In genomic region chr4:75235359-75235951, GRCh38 we compare ENCODE assay signal across 1 cellular context.
TF ChIP-seq lines count a peak whose summit lies in the region.

No MANE protein-coding gene starts in this region.

TF ChIP-seq in GM12878, 131 proteins besides CTCF, POLR2A, EP300 and RAD21 (continued from another document and continues in another):
- TF ChIP-seq BHLHE40 (IDR thresholded peaks at IDR 0.05; ENCODE audit: borderline replicate concordance in 1 of 2, low read depth in 2 of 2, low read length in 1 of 2): 0 out of 4 replicates have a peak, but pooled peaks of 1 of the 2 experiments have one; percentile 14
- TF ChIP-seq CHD1 (IDR thresholded peaks at IDR 0.05; ENCODE audit: low read depth, low read length): no peak
- TF ChIP-seq TARDBP (IDR thresholded peaks at IDR 0.05; ENCODE audit: borderline replicate concordance): no peak
- TF ChIP-seq MYC (IDR thresholded peaks at IDR 0.05; ENCODE audit: insufficient read depth, insufficient read length, insufficient replicate concordance, low read length, severe bottlenecking): no peak
- no peak for TF ChIP-seq KLF5 (IDR thresholded peaks at IDR 0.05; ENCODE audit: partially characterized antibody)
- TF ChIP-seq DPF2 (IDR thresholded peaks at IDR 0.05): no peak
- peak; percentile 53; the same call in 1 of the 2 replicates for TF ChIP-seq MTA2 (IDR thresholded peaks at IDR 0.05; ENCODE audit: low read depth)
- no peak for TF ChIP-seq SMAD1 (IDR thresholded peaks at IDR 0.05; ENCODE audit: low read depth, partially characterized antibody)
- 0 out of 2 replicates have a peak, but pooled peaks have one; percentile 18 for TF ChIP-seq RELB (IDR thresholded peaks at IDR 0.05; ENCODE audit: low read depth)
- TF ChIP-seq NFXL1 (IDR thresholded peaks at IDR 0.05; ENCODE audit: borderline replicate concordance): no peak
- no peak for TF ChIP-seq IKZF1 (conservative IDR thresholded peaks at IDR 0.05)
- no peak for TF ChIP-seq E2F8 (IDR thresholded peaks at IDR 0.05; ENCODE audit: low read depth, partially characterized antibody)
- no peak for TF ChIP-seq POU2F2 (IDR thresholded peaks at IDR 0.05; ENCODE audit: borderline replicate concordance, low read depth, low read length)
- TF ChIP-seq IRF4 (IDR thresholded peaks at IDR 0.05; ENCODE audit: low read depth, low read length): peak; percentile 73
- no peak for TF ChIP-seq BCL11A (IDR thresholded peaks at IDR 0.05; ENCODE audit: low read depth, low read length)
- peak; percentile 41 to 63; a peak in 2 of 4 replicates for TF ChIP-seq IKZF2 (IDR thresholded peaks at IDR 0.05)
- no peak for TF ChIP-seq NR2C1 (IDR thresholded peaks at IDR 0.05)
- TF ChIP-seq ZBTB11 (CRISPR knock-in tag; IDR thresholded peaks at IDR 0.05): no peak
- TF ChIP-seq ETV6 (conservative IDR thresholded peaks at IDR 0.05 in 1 of 2, IDR thresholded peaks at IDR 0.05 in 1 of 2; ENCODE audit: borderline replicate concordance in 1 of 2, low read depth in 1 of 2): 0 out of 4 replicates have a peak, but pooled peaks of 1 of the 2 experiments have one; percentile 19
- no peak for TF ChIP-seq NRF1 (conservative IDR thresholded peaks at IDR 0.05; ENCODE audit: low read depth, low read length)
- TF ChIP-seq RFX5 (IDR thresholded peaks at IDR 0.05; ENCODE audit: low read depth, low read length): no peak
- TF ChIP-seq SKIL (IDR thresholded peaks at IDR 0.05; ENCODE audit: low read depth, poor library complexity, severe bottlenecking): no peak
- no peak for TF ChIP-seq KAT2A (conservative IDR thresholded peaks at IDR 0.05; ENCODE audit: control insufficient read depth, low read depth, low read length)
- TF ChIP-seq FOXM1 (IDR thresholded peaks at IDR 0.05; ENCODE audit: low read depth, low read length): no peak
- TF ChIP-seq CHD2 (IDR thresholded peaks at IDR 0.05; ENCODE audit: borderline replicate concordance, low read depth, low read length): no peak
- no peak for TF ChIP-seq POLR2AphosphoS2 (IDR thresholded peaks at IDR 0.05; ENCODE audit: low read depth, low read length)
- no peak for TF ChIP-seq EED (IDR thresholded peaks at IDR 0.05; ENCODE audit: low read depth)
- no peak for TF ChIP-seq JUNB (IDR thresholded peaks at IDR 0.05)
- TF ChIP-seq SPI1 (IDR thresholded peaks at IDR 0.05; ENCODE audit: borderline replicate concordance, insufficient read depth, low read depth, low read length): peak; percentile 93
- TF ChIP-seq ZNF687 (IDR thresholded peaks at IDR 0.05): no peak
- TF ChIP-seq BCLAF1 (IDR thresholded peaks at IDR 0.05): no peak
- peak; percentile 23 for TF ChIP-seq RUNX3 (IDR thresholded peaks at IDR 0.05; ENCODE audit: low read length)
- no peak for TF ChIP-seq E2F4 (IDR thresholded peaks at IDR 0.05; ENCODE audit: low read depth, low read length)
- peak; percentile 44; the same call in 1 of the 2 replicates for TF ChIP-seq NFIC (IDR thresholded peaks at IDR 0.05; ENCODE audit: low read depth, low read length)
- peak; percentile 18; the same call in 1 of the 2 replicates for TF ChIP-seq ATF7 (IDR thresholded peaks at IDR 0.05; ENCODE audit: low read depth)
- peak; percentile 42; the same call in 1 of the 2 replicates for TF ChIP-seq ATF2 (IDR thresholded peaks at IDR 0.05; ENCODE audit: low read length)
- no peak for TF ChIP-seq STAT1 (conservative IDR thresholded peaks at IDR 0.05)
- peak; percentile 92 for TF ChIP-seq ZNF24 (IDR thresholded peaks at IDR 0.05)
